ENCODE assay signal across 8 cellular contexts in genomic region chr10:97445357-97445721, GRCh38. TPM values are rescaled to one million over a fixed set of nuclear protein-coding genes. Genes with fewer than 3 reads are reported as not detected.
DNase-seq lines count a peak whose midpoint lies in the region; ATAC-seq and TF ChIP-seq lines count a peak whose summit lies in the region.

No MANE protein-coding gene starts in this region.

- H3K9me3 ChIP-seq in Panc1 (ENCODE audit: control insufficient read depth, insufficient read depth, low read depth, low read length), result no peaks in the 10 kb centered on the region
- H3K9me3 ChIP-seq in ovary, result no peaks in the 10 kb centered on the region

- H3K4me1 ChIP-seq in Panc1 (ENCODE audit: control insufficient read depth, insufficient read depth, low read length), result peaks cover 20% of the 10 kb centered on the region
- H3K4me1 ChIP-seq in ovary (ENCODE audit: insufficient read depth), result peaks cover 10% of the 10 kb centered on the region

- intact Hi-C loops in Panc1 (cut with micrococcal nuclease; ENCODE audit: unreplicated experiment) (no loop called here), ovary (cut with DNase I) (no loop called here)

- in situ Hi-C loops in Panc1 (cut with HindIII; ENCODE audit: low pct_unique_long_range_greater_than_20kb, low sequenced_read_pairs), result no loop called here

- H3K27me3 ChIP-seq in GM06990 (replicated peaks; ENCODE audit: control insufficient read depth, insufficient read depth, low read length), result no peaks in the 10 kb centered on the region
- H3K27me3 ChIP-seq in Panc1 (ENCODE audit: control insufficient read depth, insufficient read depth, low read length), result no peaks in the 10 kb centered on the region
- no peaks in the 10 kb centered on the region for H3K27me3 ChIP-seq in ovary

- CTCF ChIA-PET in Panc1 (lab: Charles Lee), result no interaction called here

- TF ChIP-seq POLR2A in ovary (IDR thresholded peaks at IDR 0.05), result no peak

- peak overlapping the region; percentile 90 for H3K27ac ChIP-seq in Panc1 (ENCODE audit: low read length)
- no peak overlapping the region for H3K27ac ChIP-seq in ovary

- ATAC-seq in Panc1 (no peak; the same call in 1 of the 2 replicates), esophagus mucosa (peak; percentile 10), GM21360 (IDR thresholded peaks at IDR 0.05; ENCODE audit: unreplicated experiment) (no peak), GM19455 (IDR thresholded peaks at IDR 0.05; ENCODE audit: unreplicated experiment) (no peak)

- H3K36me3 ChIP-seq in GM06990 (ENCODE audit: control insufficient read depth, insufficient read depth, low read length) (no peaks in the 10 kb centered on the region; the same call in 1 of the 2 replicates), Panc1 (ENCODE audit: control insufficient read depth, insufficient read depth, low read length) (no peaks in the 10 kb centered on the region; the same call in 1 of the 2 replicates), ovary (no peaks in the 10 kb centered on the region)

- TF ChIP-seq EP300 in ovary (IDR thresholded peaks at IDR 0.05), result no peak

- no TSS peak for BruUV-seq in Panc1 (replicated peaks; lab: Mats Ljungman, UMichigan)

- no peak for TF ChIP-seq CTCF in GM06990 (IDR thresholded peaks at IDR 0.05; ENCODE audit: insufficient read depth, low read length, poor library complexity, severe bottlenecking)
- TF ChIP-seq CTCF in Panc1 (IDR thresholded peaks at IDR 0.05), result no peak
- no peak for TF ChIP-seq CTCF in ovary (IDR thresholded peaks at IDR 0.05)

- WGBS in ovary, 3 donors, result 0 to 1% (median 1%) methylated on average over 13 of the region's 13 CpGs

- DNase-seq in GM06990 (ENCODE audit: extremely low read depth, insufficient read length) (no peak), Panc1 (ENCODE audit: low read depth, low spot score) (no peak), ovary (no peak), pons (ENCODE audit: low spot score) (no peak), OCI-M2 (lab: John Stamatoyannopoulos, UW; ENCODE audit: unreplicated experiment) (no peak)

- POLR2A ChIA-PET in Panc1 (lab: Charles Lee), result no interaction called here

- peak overlapping the region; percentile 95 for H3K4me3 ChIP-seq in GM06990 (replicated peaks; ENCODE audit: low read depth, low read length)
- peak overlapping the region; percentile 75 to 90 for H3K4me3 ChIP-seq in Panc1 (ENCODE audit: low read depth in 2 of 2, low read length in 2 of 2)
- H3K4me3 ChIP-seq in ovary, result peak overlapping the region; percentile 94

RNA-seq across cellular contexts. Expression of gene EXOSC1, which starts 0.5 kb away (rescaled TPM):
- total RNA-seq in Panc1 (2021; ENCODE audit: unreplicated experiment) (60.3 TPM), esophagus mucosa (30.8 TPM), ovary (10 to 100 TPM; 22.1 to 38.3 (median 26.6) TPM)
- 83.3 TPM for polyA plus RNA-seq in Panc1 (2012; ENCODE audit: insufficient read length)
- polyA plus RNA-seq in ovary, result 10 to 100 TPM; 26.9 to 36.2 TPM

RNA-seq across cellular contexts. Expression of gene ZDHHC16, which starts 0.6 kb away (rescaled TPM):
- total RNA-seq in Panc1 (2021; ENCODE audit: unreplicated experiment) (64.5 TPM), esophagus mucosa (23.0 TPM), ovary (10 to 100 TPM; 17.8 to 28.1 (median 26.2) TPM)
- polyA plus RNA-seq in Panc1 (2012; ENCODE audit: insufficient read length), result 58.1 TPM
- polyA plus RNA-seq in ovary, result 10 to 100 TPM; 19.1 to 34.7 TPM

RNA-seq across cellular contexts. Expression of gene PGAM1, which starts 19.3 kb away (rescaled TPM):
- total RNA-seq in Panc1 (2021; ENCODE audit: unreplicated experiment) (726 TPM), esophagus mucosa (324 TPM), ovary (100 to 1,000 TPM in 6 of 7 donors, 10 to 100 TPM in 1; 98.7 to 233 (median 163) TPM)
- 865 TPM for polyA plus RNA-seq in Panc1 (2012; ENCODE audit: insufficient read length)
- 100 to 1,000 TPM; 114 to 255 TPM for polyA plus RNA-seq in ovary

RNA-seq across cellular contexts. Expression of gene RRP12, which starts 44.2 kb away (rescaled TPM):
- 94.9 TPM for total RNA-seq in Panc1 (2021; ENCODE audit: unreplicated experiment)
- polyA plus RNA-seq in Panc1 (2012; ENCODE audit: insufficient read length), result 49.8 TPM
- total RNA-seq in esophagus mucosa, result 25.8 TPM
- 10 to 100 TPM; 14.7 to 35.8 (median 24.4) TPM for total RNA-seq in ovary
- 1 to 10 TPM; 7.2 to 8.9 TPM for polyA plus RNA-seq in ovary

RNA-seq across cellular contexts. Expression of gene MMS19, which starts 52.9 kb away (rescaled TPM):
- 83.3 TPM for total RNA-seq in Panc1 (2021; ENCODE audit: unreplicated experiment)
- 81.5 TPM for polyA plus RNA-seq in Panc1 (2012; ENCODE audit: insufficient read length)
- 44.0 TPM for total RNA-seq in esophagus mucosa
- 10 to 100 TPM; 54.2 to 63.6 (median 56.4) TPM for total RNA-seq in ovary
- 10 to 100 TPM; 45.3 to 58.4 TPM for polyA plus RNA-seq in ovary
